ENCODE assay signal across 13 cellular contexts in the genomic region with DNA sequence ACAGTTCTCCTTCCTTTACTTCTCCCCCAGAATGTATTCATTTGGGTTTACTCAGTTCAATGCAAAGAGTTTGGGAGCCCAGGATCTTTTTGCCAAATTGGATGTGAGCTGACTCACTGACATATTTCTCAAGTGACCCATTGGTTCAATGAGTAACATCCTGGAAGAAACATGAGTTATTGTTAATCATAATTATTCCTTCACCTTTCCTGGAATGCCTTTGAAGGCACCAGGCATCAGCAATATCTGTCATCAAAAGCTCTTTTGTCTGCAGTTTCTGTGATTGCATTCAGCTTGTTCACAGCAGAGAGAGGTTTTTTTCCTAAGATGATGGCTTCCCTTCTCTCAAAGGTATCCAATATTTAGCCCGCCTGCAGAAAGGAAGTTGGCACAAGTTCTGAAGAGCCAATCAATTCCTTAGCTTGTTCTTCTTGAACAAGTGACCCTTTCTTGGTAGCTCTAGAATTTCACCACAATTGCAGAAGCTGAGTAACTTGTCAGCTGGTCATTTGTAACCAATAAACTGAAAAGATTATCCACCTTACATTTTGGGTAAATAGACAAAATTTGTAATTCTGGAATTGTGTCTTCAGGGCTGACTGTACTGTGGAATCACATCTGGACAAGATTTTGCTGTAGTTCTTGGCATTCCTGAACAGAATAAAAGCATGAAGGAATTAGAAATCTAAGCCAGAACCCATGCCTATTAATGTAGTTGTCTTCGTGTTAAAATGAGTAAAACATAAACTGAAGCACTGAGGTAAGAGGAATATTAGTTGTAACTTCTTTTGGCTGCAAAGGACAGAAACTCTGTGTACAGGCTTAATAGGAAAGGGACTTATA.
DNase-seq lines count a peak whose midpoint lies in the region; TF ChIP-seq lines count a peak whose summit lies in the region.
"Had no signal": no experiment of that assay in that cellular context is flagged by ENCODE, and none has a peak within 500 bp of the region (broad histone marks: within the 10 kb centered on the region; RNA-seq: fewer than 3 reads in every experiment).

No MANE protein-coding gene starts in this region.

- H3K4me3 ChIP-seq in MG63 (no peak overlapping the region), neural cell (ENCODE audit: low read length) (no peak overlapping the region)
- H3K4me3 ChIP-seq: upper lobe of right lung had no signal

- no peaks in the 10 kb centered on the region for H3K9me2 ChIP-seq in neural cell (ENCODE audit: insufficient read depth, low read length)

- no peaks in the 10 kb centered on the region for H3K79me2 ChIP-seq in neural cell (replicated peaks; ENCODE audit: insufficient read depth, low read length)

- DNase-seq in AG08395 (ENCODE audit: low spot score) (peak; percentile 72), MG63 (peak; percentile 59), dedifferentiated amniotic fluid mesenchymal stem cell (ENCODE audit: extremely low spot score) (peak; percentile 83), MV-4-11 (lab: John Stamatoyannopoulos, UW) (no peak), NOMO-1 treated with DMSO at 0.1 percent for 48 hours (lab: John Stamatoyannopoulos, UW; ENCODE audit: unreplicated experiment) (no peak), GDM1 (lab: John Stamatoyannopoulos, UW) (no peak)
- no peak for DNase-seq in activated CD4-positive, alpha-beta T cell treated with anti-CD3 and anti-CD28 coated beads for 1 hour
- DNase-seq: C1 segment of cervical spinal cord; effector memory CD8-positive, alpha-beta T cell; H9; stimulated activated CD4-positive, alpha-beta T cell treated with anti-CD3 and anti-CD28 coated beads, Interleukin-4, amount 100 ng/mL, for 24 hours; upper lobe of right lung had no signal

- H4K20me1 ChIP-seq in neural cell (ENCODE audit: insufficient read depth): no peaks in the 10 kb centered on the region

- TF ChIP-seq CTCF in neural cell (IDR thresholded peaks at IDR 0.05; ENCODE audit: poor library complexity, severe bottlenecking): no peak

- no peaks in the 10 kb centered on the region for H3K27me3 ChIP-seq in MG63
- no peaks in the 10 kb centered on the region for H3K27me3 ChIP-seq in neural cell (ENCODE audit: insufficient read depth, low read depth, low read length)
- H3K27me3 ChIP-seq: upper lobe of right lung had no signal

- peaks cover 7% of the 10 kb centered on the region; the same call in 1 of the 2 replicates for H3K9me3 ChIP-seq in MG63
- H3K9me3 ChIP-seq in neural cell (ENCODE audit: low read length): no peaks in the 10 kb centered on the region
- H3K9me3 ChIP-seq: upper lobe of right lung had no signal

- H3K36me3 ChIP-seq in MG63: no peaks in the 10 kb centered on the region; the same call in 1 of the 2 replicates
- no peaks in the 10 kb centered on the region for H3K36me3 ChIP-seq in neural cell (ENCODE audit: insufficient read depth, low read length)
- H3K36me3 ChIP-seq: upper lobe of right lung had no signal

- H3K9ac ChIP-seq in neural cell (ENCODE audit: low read length): no peak overlapping the region

- TF ChIP-seq EP300 in neural cell (conservative IDR thresholded peaks at IDR 0.05; ENCODE audit: poor library complexity, severe bottlenecking): no peak

- no peak overlapping the region for H3K27ac ChIP-seq in neural cell (ENCODE audit: low read length)
- H3K27ac ChIP-seq: upper lobe of right lung had no signal

- no peak overlapping the region for H3K4me2 ChIP-seq in neural cell (ENCODE audit: low read length)

- H3F3A ChIP-seq in neural cell (ENCODE audit: insufficient read depth, low read length, poor library complexity, severe bottlenecking): no peaks in the 10 kb centered on the region

- no peak overlapping the region for H2AFZ ChIP-seq in neural cell (ENCODE audit: low read depth, low read length)

- TF ChIP-seq RAD21 in neural cell (conservative IDR thresholded peaks at IDR 0.05): no peak

TF ChIP-seq in neural cell, 6 proteins besides CTCF, POLR2A, EP300 and RAD21:
- TF ChIP-seq, protein P1, sequence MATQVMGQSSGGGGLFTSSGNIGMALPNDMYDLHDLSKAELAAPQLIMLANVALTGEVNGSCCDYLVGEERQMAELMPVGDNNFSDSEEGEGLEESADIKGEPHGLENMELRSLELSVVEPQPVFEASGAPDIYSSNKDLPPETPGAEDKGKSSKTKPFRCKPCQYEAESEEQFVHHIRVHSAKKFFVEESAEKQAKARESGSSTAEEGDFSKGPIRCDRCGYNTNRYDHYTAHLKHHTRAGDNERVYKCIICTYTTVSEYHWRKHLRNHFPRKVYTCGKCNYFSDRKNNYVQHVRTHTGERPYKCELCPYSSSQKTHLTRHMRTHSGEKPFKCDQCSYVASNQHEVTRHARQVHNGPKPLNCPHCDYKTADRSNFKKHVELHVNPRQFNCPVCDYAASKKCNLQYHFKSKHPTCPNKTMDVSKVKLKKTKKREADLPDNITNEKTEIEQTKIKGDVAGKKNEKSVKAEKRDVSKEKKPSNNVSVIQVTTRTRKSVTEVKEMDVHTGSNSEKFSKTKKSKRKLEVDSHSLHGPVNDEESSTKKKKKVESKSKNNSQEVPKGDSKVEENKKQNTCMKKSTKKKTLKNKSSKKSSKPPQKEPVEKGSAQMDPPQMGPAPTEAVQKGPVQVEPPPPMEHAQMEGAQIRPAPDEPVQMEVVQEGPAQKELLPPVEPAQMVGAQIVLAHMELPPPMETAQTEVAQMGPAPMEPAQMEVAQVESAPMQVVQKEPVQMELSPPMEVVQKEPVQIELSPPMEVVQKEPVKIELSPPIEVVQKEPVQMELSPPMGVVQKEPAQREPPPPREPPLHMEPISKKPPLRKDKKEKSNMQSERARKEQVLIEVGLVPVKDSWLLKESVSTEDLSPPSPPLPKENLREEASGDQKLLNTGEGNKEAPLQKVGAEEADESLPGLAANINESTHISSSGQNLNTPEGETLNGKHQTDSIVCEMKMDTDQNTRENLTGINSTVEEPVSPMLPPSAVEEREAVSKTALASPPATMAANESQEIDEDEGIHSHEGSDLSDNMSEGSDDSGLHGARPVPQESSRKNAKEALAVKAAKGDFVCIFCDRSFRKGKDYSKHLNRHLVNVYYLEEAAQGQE (IDR thresholded peaks at IDR 0.05; ENCODE audit: borderline replicate concordance): peak; percentile 18
- no peak for TF ChIP-seq TAF1 (IDR thresholded peaks at IDR 0.05; ENCODE audit: low read depth)

Comparison
In these comparisons a context has a peak if more than half of its experiments do, and no peak if none do; other contexts are left out.
1. DNase-seq: peak in AG08395 (single experiment), MG63 (single experiment) and dedifferentiated amniotic fluid mesenchymal stem cell (single experiment); none in MV-4-11 (single experiment), NOMO-1 treated with DMSO at 0.1 percent for 48 hours (single experiment), activated CD4-positive, alpha-beta T cell treated with anti-CD3 and anti-CD28 coated beads for 1 hour (single experiment) and GDM1 (single experiment).